In the genomic region with DNA sequence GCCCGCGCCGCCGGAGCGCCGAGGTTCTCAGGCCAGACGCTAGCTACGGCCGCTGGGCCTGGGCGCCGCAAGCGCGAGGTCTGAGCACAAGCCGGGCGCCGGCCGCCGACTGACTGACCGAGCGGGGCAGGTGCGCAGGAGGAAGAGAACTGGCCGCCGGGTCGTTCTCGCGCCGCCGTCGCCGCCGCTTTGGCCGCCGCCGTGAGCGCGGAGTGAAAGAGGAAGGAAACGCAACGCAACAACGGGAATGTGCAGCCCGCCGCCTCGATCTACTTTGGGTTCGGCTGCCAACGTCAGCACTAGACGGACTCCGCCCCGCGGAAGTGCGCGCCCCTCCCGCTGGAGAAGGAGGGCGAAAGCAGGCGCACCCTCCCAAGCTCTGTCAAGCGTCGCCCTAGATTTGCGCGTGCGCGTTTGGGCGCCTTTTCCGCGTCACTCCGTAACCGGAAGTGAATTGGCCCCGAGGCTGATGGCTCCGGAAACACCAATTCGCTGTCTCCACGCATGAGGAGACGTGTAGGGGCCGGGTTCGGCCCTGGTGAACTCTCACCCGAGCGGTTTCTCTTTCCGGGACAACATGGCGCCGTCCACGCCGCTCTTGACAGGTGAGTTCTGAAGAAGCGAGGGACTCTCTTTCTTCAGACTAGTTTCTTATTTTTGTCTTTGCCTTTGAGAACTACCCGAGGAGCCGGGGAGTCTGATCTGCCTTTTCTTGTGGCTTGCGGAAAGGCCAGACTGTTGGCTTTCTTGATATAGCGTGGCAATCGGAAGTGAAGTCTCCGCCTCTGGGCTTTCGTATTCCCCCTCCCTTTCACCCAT, we compare ENCODE assay signal across 8 cellular contexts. TPM values are rescaled to one million over a fixed set of nuclear protein-coding genes. Genes with fewer than 3 reads are reported as not detected.
A peak's percentile ranks its signal among the peaks of the same experiment; 100 is the strongest.
DNase-seq lines count a peak whose midpoint lies in the region; ATAC-seq, FAIRE-seq and TF ChIP-seq lines count a peak whose summit lies in the region.

A gene (plus strand): TSS at position 562 of the 819 bp plus-strand sequence. CDS start 16 bp downstream, at position 578.
A gene (minus strand): TSS at position 271 of the 819 bp plus-strand sequence. CDS start 361 bp downstream, outside the sequence.

- peak; percentile 99 for DNase-seq in BE2C
- DNase-seq in GM19240 (ENCODE audit: insufficient read length, low spot score): peak; percentile 76
- peak; percentile 99 to 100 for DNase-seq in NCI-H526 (lab: John Stamatoyannopoulos, UW)
- peak; percentile 99 for DNase-seq in activated CD4-positive, alpha-beta T cell treated with anti-CD3 and anti-CD28 coated beads for 48 hours
- peak; percentile 95 for DNase-seq in kidney glomerular epithelial cell (lab: John Stamatoyannopoulos, UW)
- DNase-seq in stimulated activated CD4-positive, alpha-beta T cell treated with anti-CD3 and anti-CD28 coated beads, Interleukin-1b, Interleukin-23, amount 100 ng/mL, for 1 hour (ENCODE audit: low read depth in 2 of 2): peak; percentile 93 to 96

- peak; percentile 90 for ATAC-seq in HG03460 (IDR thresholded peaks at IDR 0.05; ENCODE audit: unreplicated experiment)

- no peaks in the 10 kb centered on the region for H3K27me3 ChIP-seq in BE2C

- no peaks in the 10 kb centered on the region for H3K9me3 ChIP-seq in BE2C

- H3K4me3 ChIP-seq in BE2C (ENCODE audit: low read depth, low read length): peak within 1 kb of the TSS; percentile 77

- TF ChIP-seq CTCF in BE2C (IDR thresholded peaks at IDR 0.05; ENCODE audit: low read depth, low read length): no peak

- peaks cover 16% of the 10 kb centered on the region for H3K36me3 ChIP-seq in BE2C

- peak; percentile 96 for FAIRE-seq in colon (lab: Jason Lieb, UNC)

- no peaks in the 10 kb centered on the region; the same call in 1 of the 2 replicates for H3K4me1 ChIP-seq in BE2C

RNA-seq across cellular contexts. Expression of the first gene that starts in this region (rescaled TPM):
- polyA plus RNA-seq in BE2C (2012; ENCODE audit: insufficient read depth, insufficient read length, low read depth): 147 TPM

RNA-seq across cellular contexts. Expression of the second gene that starts in this region (rescaled TPM):
- polyA plus RNA-seq in BE2C (2012; ENCODE audit: insufficient read depth, insufficient read length, low read depth): 178 TPM

Comparison
In these comparisons a context has a peak if more than half of its experiments do, and no peak if none do; other contexts are left out.
1. Peak in every context shown above with its lines: DNase-seq, ATAC-seq and H3K4me3 ChIP-seq.